ENCODE assay signal across 15 cellular contexts in the genomic region with DNA sequence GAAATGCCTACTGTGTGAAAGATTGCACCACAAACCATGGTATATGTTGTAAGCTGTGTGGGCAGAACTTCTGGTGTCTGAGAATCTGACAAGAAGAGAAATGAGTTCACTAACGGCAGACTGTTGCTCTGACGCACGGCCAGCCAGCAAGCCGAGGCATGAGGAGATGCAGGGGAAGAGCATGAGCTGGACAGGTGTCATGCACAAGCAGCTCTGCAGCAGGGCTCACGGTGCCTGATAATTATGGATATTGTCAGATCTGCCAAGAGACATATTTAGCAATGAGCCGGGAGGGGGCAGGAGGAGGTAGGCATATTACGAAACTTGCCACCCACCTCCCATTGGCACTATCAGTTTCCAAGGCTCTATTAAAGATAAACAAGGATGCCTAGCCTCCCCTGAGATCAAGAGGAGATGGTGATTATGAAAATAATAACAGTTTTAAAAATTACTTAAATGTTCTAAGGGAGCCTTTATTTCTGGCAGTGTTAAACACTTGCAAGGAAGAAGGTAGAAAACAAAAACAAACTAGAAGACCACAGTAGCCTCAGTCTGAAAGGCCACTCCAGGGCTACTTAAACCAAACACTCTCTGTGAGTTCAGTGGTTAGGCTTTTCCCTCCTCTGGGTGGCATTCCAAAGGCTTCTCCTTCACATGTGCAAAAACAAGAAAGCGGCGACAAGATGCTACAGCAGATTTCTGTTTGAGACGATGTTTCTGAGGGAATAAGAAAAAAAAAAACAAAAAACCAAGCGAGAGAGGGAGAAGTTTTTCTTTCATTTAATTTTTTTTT.
DNase-seq lines count a peak whose midpoint lies in the region; ATAC-seq, FAIRE-seq and TF ChIP-seq lines count a peak whose summit lies in the region.
"Had no signal": no experiment of that assay in that cellular context is flagged by ENCODE, and none has a peak within 500 bp of the region (broad histone marks: within the 10 kb centered on the region; RNA-seq: fewer than 3 reads in every experiment).

No MANE protein-coding gene starts in this region.

- TF ChIP-seq CTCF in AG04450 (IDR thresholded peaks at IDR 0.05; ENCODE audit: low read depth, low read length) (no peak), RWPE1 (conservative IDR thresholded peaks at IDR 0.05; ENCODE audit: low read depth) (no peak), keratinocyte (optimal IDR thresholded peaks at IDR 0.05 in 1 of 3, IDR thresholded peaks at IDR 0.05 in 1 of 3, conservative IDR thresholded peaks at IDR 0.05 in 1 of 3; ENCODE audit: extremely low read depth in 1 of 3, insufficient read depth in 2 of 3, low read length in 3 of 3) (peak; percentile 14 to 57 (median 40))

- H3K27me3 ChIP-seq in AG04450 (ENCODE audit: control insufficient read depth, insufficient read depth, low read length): no peaks in the 10 kb centered on the region
- no peaks in the 10 kb centered on the region for H3K27me3 ChIP-seq in keratinocyte (ENCODE audit: control insufficient read depth, extremely low read depth, insufficient read depth, low read length)
- H3K27me3 ChIP-seq: tibial artery had no signal

- peak overlapping the region; percentile 7 for H3K9ac ChIP-seq in keratinocyte (ENCODE audit: control insufficient read depth, extremely low read depth, insufficient read depth, low read length)

- H3K9me3 Mint-ChIP-seq in activated naive CD8-positive, alpha-beta T cell treated with anti-CD3 and anti-CD28 coated beads for 36 hours: no peaks in the 10 kb centered on the region

- H3K27ac ChIP-seq in AG04450 (ENCODE audit: low read depth, low read length): peak overlapping the region; percentile 34
- H3K27ac ChIP-seq in RWPE1: peak overlapping the region; percentile 22
- H3K27ac ChIP-seq in keratinocyte (ENCODE audit: control insufficient read depth, insufficient read depth, low read length): peak overlapping the region; percentile 59
- H3K27ac ChIP-seq: dorsolateral prefrontal cortex, tibial artery had no signal

- no peaks in the 10 kb centered on the region for H3K36me3 Mint-ChIP-seq in activated naive CD8-positive, alpha-beta T cell treated with anti-CD3 and anti-CD28 coated beads for 36 hours

- no peak for ATAC-seq in HG02973 (IDR thresholded peaks at IDR 0.05; ENCODE audit: unreplicated experiment)
- no peak for ATAC-seq in GM18868 (IDR thresholded peaks at IDR 0.05; ENCODE audit: unreplicated experiment)
- ATAC-seq: GM12878, heart left ventricle had no signal

- peaks cover 31% of the 10 kb centered on the region for H3K4me1 ChIP-seq in keratinocyte (ENCODE audit: control insufficient read depth, extremely low read depth, insufficient read depth, low read length)
- H3K4me1 ChIP-seq: tibial artery had no signal

- DNase-seq in AG04450 (ENCODE audit: low read depth, low spot score) (no peak), NCI-H1105 treated with DMSO at 0.1 percent for 48 hours (lab: John Stamatoyannopoulos, UW) (peak; percentile 96), RWPE1 (ENCODE audit: low spot score) (peak; percentile 82), keratinocyte (ENCODE audit: low read depth, low spot score) (peak; percentile 80), DMS53 treated with DMSO at 0.1 percent for 48 hours (lab: John Stamatoyannopoulos, UW; ENCODE audit: unreplicated experiment) (no peak)
- no peak for DNase-seq in activated naive CD8-positive, alpha-beta T cell treated with anti-CD3 and anti-CD28 coated beads for 36 hours
- DNase-seq: activated CD4-positive, alpha-beta T cell treated with anti-CD3 and anti-CD28 coated beads, Interleukin-2, amount 50 U/mL, for 4 hours; activated naive CD4-positive, alpha-beta T cell treated with Interleukin-2 at 50 U/mL for 16 hours; DMS153; heart left ventricle; tibial artery had no signal

- H3K4me3 Mint-ChIP-seq in activated naive CD8-positive, alpha-beta T cell treated with anti-CD3 and anti-CD28 coated beads for 36 hours: no peak overlapping the region

- peaks cover 11% of the 10 kb centered on the region for H3K27me3 Mint-ChIP-seq in activated naive CD8-positive, alpha-beta T cell treated with anti-CD3 and anti-CD28 coated beads for 36 hours

- POLR2A ChIA-PET in AG04450 (lab: Yijun Ruan, JAX): interaction anchor here (1.0 kb wide), 1 partner anchor 15 kb away, joined by 4 read pairs; no protein-coding TSS in a partner anchor
- POLR2A ChIA-PET in RWPE1 (lab: Yijun Ruan, JAX; ENCODE audit: low non-redundant PET): no interaction called here

- H3K4me1 Mint-ChIP-seq in activated naive CD8-positive, alpha-beta T cell treated with anti-CD3 and anti-CD28 coated beads for 36 hours: no peaks in the 10 kb centered on the region

- no peaks in the 10 kb centered on the region for H3K36me3 ChIP-seq in keratinocyte (ENCODE audit: control insufficient read depth in 2 of 2, extremely low read depth in 1 of 2, insufficient read depth in 2 of 2, low read length in 2 of 2)
- H3K36me3 ChIP-seq: heart left ventricle, tibial artery had no signal

- CTCF ChIA-PET in AG04450 (lab: Charles Lee) (interaction anchor here (0.7 kb wide), 2 partner anchors 16 to 48 kb away, joined by 3 to 4 read pairs; no protein-coding TSS in a partner anchor), RWPE1 (lab: Yijun Ruan, JAX) (interaction anchor here (0.5 to 0.6 kb wide), 2 partner anchors 151 to 527 kb away, joined by 3 to 6 read pairs; no protein-coding TSS in a partner anchor)

- peak overlapping the region; percentile 28 for H3K4me2 ChIP-seq in keratinocyte (ENCODE audit: control insufficient read depth, extremely low read depth, insufficient read depth, low read depth, low read length)

- dilution Hi-C loops in keratinocyte (cut with MboI; ENCODE audit: extremely low pct_ligation_motif_present, low sequenced_read_pairs): no loop called here

- H2AFZ ChIP-seq in keratinocyte (ENCODE audit: control insufficient read depth, low read length): peak overlapping the region; percentile 60

- FAIRE-seq in keratinocyte (lab: Jason Lieb, UNC): peak; percentile 99
- FAIRE-seq: GM12878 had no signal

- H3K9me1 ChIP-seq in keratinocyte (ENCODE audit: control insufficient read depth, extremely low read depth, insufficient read depth, low read length): no peaks in the 10 kb centered on the region

- H3K79me2 ChIP-seq in keratinocyte (ENCODE audit: control insufficient read depth, insufficient read depth, low read length): no peaks in the 10 kb centered on the region

- no peak overlapping the region for H3K27ac Mint-ChIP-seq in activated naive CD8-positive, alpha-beta T cell treated with anti-CD3 and anti-CD28 coated beads for 36 hours

- H3K9me3 ChIP-seq in AG04450 (ENCODE audit: control insufficient read depth, insufficient read depth, low read length) (no peaks in the 10 kb centered on the region), keratinocyte (ENCODE audit: control insufficient read depth, low read depth, low read length) (no peaks in the 10 kb centered on the region)
- H3K9me3 ChIP-seq: heart left ventricle, tibial artery had no signal

- no peaks in the 10 kb centered on the region for H4K20me1 ChIP-seq in keratinocyte (ENCODE audit: control insufficient read depth, extremely low read depth, insufficient read depth, low read length)

- H3K4me3 ChIP-seq in AG04450 (ENCODE audit: low read depth, low read length) (no peak overlapping the region), keratinocyte (ENCODE audit: control insufficient read depth in 2 of 3, extremely low read depth in 1 of 3, insufficient read depth in 2 of 3, low read depth in 1 of 3, low read length in 3 of 3) (no peak overlapping the region)
- H3K4me3 ChIP-seq: dorsolateral prefrontal cortex, GM12878, heart left ventricle, tibial artery had no signal

Comparison
In these comparisons a context has a peak if more than half of its experiments do, and no peak if none do; other contexts are left out.
1. DNase-seq: peak in NCI-H1105 treated with DMSO at 0.1 percent for 48 hours (single experiment), RWPE1 (single experiment) and keratinocyte (single experiment); none in AG04450 (single experiment), DMS53 treated with DMSO at 0.1 percent for 48 hours (single experiment) and activated naive CD8-positive, alpha-beta T cell treated with anti-CD3 and anti-CD28 coated beads for 36 hours (single experiment).
2. CTCF ChIP-seq: peak in keratinocyte (3 of 3); none in AG04450 (single experiment) and RWPE1 (single experiment).
3. Peak in every context shown above with its lines, with median percentiles within 50 percentile points of each other: H3K27ac ChIP-seq.